Comparison of ENCODE assay signal across 8 cellular contexts in genomic region chr5:139273572-139274264, GRCh38. TPM values are rescaled to one million over a fixed set of nuclear protein-coding genes. Genes with fewer than 3 reads are reported as not detected.
DNase-seq lines count a peak whose midpoint lies in the region; ATAC-seq and TF ChIP-seq lines count a peak whose summit lies in the region.

No MANE protein-coding gene starts in this region.

- intact Hi-C loops in gastrocnemius medialis (cut with DNase I; ENCODE audit: low total_unique reads) = loop anchor here (1.0 to 5.0 kb wide), 4 partner anchors 21 to 141 kb away; partner anchors contain the start of gene SIL1

- in situ Hi-C loops in astrocyte of the spinal cord (cut with HindIII; ENCODE audit: low sequenced_read_pairs) = no loop called here
- in situ Hi-C loops in gastrocnemius medialis (cut with MboI; ENCODE audit: low sequenced_read_pairs in 4 of 4) = loop anchor here in 2 of 4 donors (25.0 kb wide), 1 partner anchor 686 kb away; the partner anchor contains the start of gene HSPA9 (in 2 of the 2)

- WGBS in iPS DF 6.9 (ENCODE audit: insufficient coverage, insufficient read length) = no CpG with 5 or more reads among the region's 44 CpGs

- no peak overlapping the region for H3K27ac ChIP-seq in iPS DF 6.9 (ENCODE audit: low read length)
- H3K27ac ChIP-seq in gastrocnemius medialis = peak overlapping the region; percentile 92 to 98 (median 97)

- H3K4me1 ChIP-seq in iPS DF 6.9 (ENCODE audit: control insufficient read depth, insufficient read depth, low read length) (peaks cover 4% of the 10 kb centered on the region; the same call in 1 of the 2 replicates), gastrocnemius medialis (peaks cover 68 to 71% of the 10 kb centered on the region in 2 donors)

- TF ChIP-seq CTCF in astrocyte of the spinal cord (IDR thresholded peaks at IDR 0.05; ENCODE audit: low read depth, low read length) (no peak), gastrocnemius medialis (IDR thresholded peaks at IDR 0.05 in 4 of 5, conservative IDR thresholded peaks at IDR 0.05 in 1 of 5) (peak in 4 of 5 experiments; percentile 20 to 51 (median 22))

- H3K9me3 ChIP-seq in iPS DF 6.9 (ENCODE audit: control insufficient read depth, insufficient read depth, low read length) = no peaks in the 10 kb centered on the region
- no peaks in the 10 kb centered on the region for H3K9me3 ChIP-seq in gastrocnemius medialis

- H3K4me3 ChIP-seq in astrocyte of the spinal cord (ENCODE audit: low read depth, low read length) = peak overlapping the region; percentile 80
- peak overlapping the region; percentile 88 for H3K4me3 ChIP-seq in iPS DF 6.9 (ENCODE audit: low read length)
- H3K4me3 ChIP-seq in gastrocnemius medialis = peak overlapping the region; percentile 71 to 91 (median 76)

- peak; percentile 87 to 89 for TF ChIP-seq POLR2A in gastrocnemius medialis (IDR thresholded peaks at IDR 0.05)

- no peaks in the 10 kb centered on the region for H3K27me3 ChIP-seq in iPS DF 6.9 (ENCODE audit: control insufficient read depth, insufficient read depth, low read length)
- H3K27me3 ChIP-seq in gastrocnemius medialis = no peaks in the 10 kb centered on the region

- ATAC-seq in HG02678 (IDR thresholded peaks at IDR 0.05; ENCODE audit: unreplicated experiment) = peak; percentile 84
- peak; percentile 79 to 83 for ATAC-seq in gastrocnemius medialis

- H3K36me3 ChIP-seq in iPS DF 6.9 (ENCODE audit: control insufficient read depth, insufficient read depth, low read length) = peaks cover 17% of the 10 kb centered on the region
- H3K36me3 ChIP-seq in gastrocnemius medialis = peaks cover 0 to 16% of the 10 kb centered on the region in 2 donors

- peak; percentile 49 for DNase-seq in NCI-H1436 (lab: John Stamatoyannopoulos, UW)
- DNase-seq in NCI-H1436 treated with DMSO at 0.1 percent for 48 hours (lab: John Stamatoyannopoulos, UW) = no peak
- DNase-seq in NCI-H1417 (lab: John Stamatoyannopoulos, UW) = peak; percentile 82 to 90 (median 88)
- peak; percentile 81 for DNase-seq in T-helper 9 cell
- peak; percentile 85 for DNase-seq in astrocyte of the spinal cord (ENCODE audit: low read depth, low spot score)
- DNase-seq in iPS DF 6.9 (ENCODE audit: low read depth, low spot score) = no peak
- peak; percentile 86 to 90 for DNase-seq in gastrocnemius medialis

RNA-seq across cellular contexts. Expression of gene MATR3, which starts 19.8 kb away (rescaled TPM):
- total RNA-seq in gastrocnemius medialis = 100 to 1,000 TPM; 115 to 188 (median 156) TPM

Comparison
In these comparisons a context has a peak if more than half of its experiments do, and no peak if none do; other contexts are left out.
1. DNase-seq: peak in NCI-H1436 (single experiment), NCI-H1417 (3 of 3), T-helper 9 cell (single experiment), astrocyte of the spinal cord (single experiment) and gastrocnemius medialis (2 of 2); none in NCI-H1436 treated with DMSO at 0.1 percent for 48 hours (single experiment) and iPS DF 6.9 (single experiment).
2. Peak in every context shown above with its lines, with median percentiles within 50 percentile points of each other: H3K4me3 ChIP-seq.